ENCODE assay signal across 1 cellular context in genomic region chr14:77502109-77502782, GRCh38.
TF ChIP-seq lines count a peak whose summit lies in the region.

No MANE protein-coding gene starts in this region.

TF ChIP-seq in K562, 482 proteins besides CTCF, POLR2A, EP300 and RAD21:
- TF ChIP-seq ZNF592 (IDR thresholded peaks at IDR 0.05), result no peak
- TF ChIP-seq ARHGAP35 (IDR thresholded peaks at IDR 0.05; ENCODE audit: partially characterized antibody), result no peak
- TF ChIP-seq ZFP1 (CRISPR knock-in tag; IDR thresholded peaks at IDR 0.05), result no peak
- no peak for TF ChIP-seq HMGN3 (IDR thresholded peaks at IDR 0.05; ENCODE audit: borderline replicate concordance, extremely low read depth, insufficient read length, low read depth, low read length)
